10 cellular contexts compared by ENCODE assay signal in genomic region chr19:15469513-15470297, GRCh38. TPM values are rescaled to one million over a fixed set of nuclear protein-coding genes. Genes with fewer than 3 reads are reported as not detected.
DNase-seq lines count a peak whose midpoint lies in the region; ATAC-seq, FAIRE-seq and TF ChIP-seq lines count a peak whose summit lies in the region.
"Had no signal": no experiment of that assay in that cellular context is flagged by ENCODE, and none has a peak within 500 bp of the region (broad histone marks: within the 10 kb centered on the region; RNA-seq: fewer than 3 reads in every experiment).

No MANE protein-coding gene starts in this region.

- POLR2A ChIA-PET in GM12878 (lab: Charles Lee): no interaction called here

- peaks cover 17% of the 10 kb centered on the region for H3K4me1 ChIP-seq in GM12878 (ENCODE audit: control insufficient read depth, insufficient read depth, low read length)

- H3K9me3 ChIP-seq in GM12878 (replicated peaks; ENCODE audit: control insufficient read depth, insufficient read depth, low read length): no peaks in the 10 kb centered on the region; the same call in 2 of the 3 replicates

- WGBS in GM12878 (ENCODE audit: insufficient coverage, insufficient replicate concordance, low lambda C conversion rate, missing lambda C conversion rate): 26% methylated on average over 63 of the region's 65 CpGs

- no peaks in the 10 kb centered on the region for H3K36me3 ChIP-seq in GM12878 (ENCODE audit: control insufficient read depth in 2 of 2, insufficient read depth in 2 of 2, low read length in 1 of 2)

- intact Hi-C loops in GM12878 (cut with micrococcal nuclease; ENCODE audit: unreplicated experiment): loop anchor here (5.0 to 10.0 kb wide), 2 partner anchors 55 to 88 kb away; partner anchors contain the start of gene AKAP8L

- in situ Hi-C loops in GM12878 (cut with MboI): no loop called here

- no peak overlapping the region for H3K27ac ChIP-seq in GM12878 (ENCODE audit: control insufficient read depth, insufficient read depth)

- H2AFZ ChIP-seq in GM12878 (ENCODE audit: control insufficient read depth, low read depth, low read length): peak overlapping the region; percentile 54

- CTCF ChIA-PET in GM12878 (lab: Yijun Ruan, JAX): interaction anchor here (0.6 kb wide), 1 partner anchor 136 kb away, joined by 3 read pairs; no protein-coding TSS in a partner anchor

- peaks cover 1% of the 10 kb centered on the region; the same call in 1 of the 2 replicates for H3K79me2 ChIP-seq in GM12878 (ENCODE audit: control insufficient read depth, insufficient read depth, low read length)

- H3K27me3 ChIP-seq in GM12878 (replicated peaks in 1 of 2; ENCODE audit: control insufficient read depth in 2 of 2, insufficient read depth in 2 of 2, low read length in 1 of 2): no peaks in the 10 kb centered on the region

- FAIRE-seq in GM12878 (lab: Jason Lieb, UNC): no peak

- no peaks in the 10 kb centered on the region for H4K20me1 ChIP-seq in GM12878 (ENCODE audit: control insufficient read depth, insufficient read depth)

- TF ChIP-seq RAD21 in GM12878 (IDR thresholded peaks at IDR 0.05; ENCODE audit: insufficient read depth, low read depth, low read length): no peak

- BruUV-seq in GM12878 (replicated peaks; lab: Mats Ljungman, UMichigan): no TSS peak

- H3K4me2 ChIP-seq in GM12878 (ENCODE audit: control insufficient read depth, insufficient read depth): peak overlapping the region; percentile 66

- peak; percentile 37 for ATAC-seq in GM12878
- ATAC-seq in HG02884 (IDR thresholded peaks at IDR 0.05; ENCODE audit: unreplicated experiment): no peak
- no peak for ATAC-seq in HG03196 (IDR thresholded peaks at IDR 0.05; ENCODE audit: unreplicated experiment)

- no peak for TF ChIP-seq POLR2A in GM12878 (IDR thresholded peaks at IDR 0.05; ENCODE audit: low read depth, low read length)

- no peak overlapping the region for H3K9ac ChIP-seq in GM12878 (ENCODE audit: control insufficient read depth, insufficient read depth, low read length)

- TF ChIP-seq EP300 in GM12878 (IDR thresholded peaks at IDR 0.05; ENCODE audit: borderline replicate concordance in 1 of 2, control insufficient read depth in 1 of 2, low read depth in 2 of 2, low read length in 2 of 2): no peak

- H3K4me3 ChIP-seq in GM12878: 0 out of 2 replicates have a peak overlapping the region, but pooled peaks have one; percentile 11

- DNase-seq in AG20443 (ENCODE audit: low spot score) (peak; percentile 65), HuH-7.5 (ENCODE audit: low spot score) (peak; percentile 6), GM12878 (ENCODE audit: low read depth, low spot score) (no peak), lung microvascular endothelial cell (ENCODE audit: low read depth in 2 of 2) (peak; percentile 23 to 28), amniotic stem cell (lab: John Stamatoyannopoulos, UW) (no peak), OCI-M2 (lab: John Stamatoyannopoulos, UW; ENCODE audit: unreplicated experiment) (no peak)
- DNase-seq: NCI-H1436 had no signal

- TF ChIP-seq CTCF in GM12878 (IDR thresholded peaks at IDR 0.05 in 2 of 3, conservative IDR thresholded peaks at IDR 0.05 in 1 of 3; ENCODE audit: control insufficient read depth in 2 of 3, extremely low read depth in 1 of 3, insufficient read depth in 1 of 3, low read depth in 3 of 3, low read length in 3 of 3): no peak

- SMC1A ChIA-PET in GM12878 (lab: Charles Lee; ENCODE audit: uncharacterized antibody, unreplicated experiment): interaction anchor here (0.7 kb wide), 1 partner anchor 150 kb away, joined by 4 read pairs; no protein-coding TSS in a partner anchor

- RAD21 ChIA-PET in GM12878 (lab: Charles Lee; ENCODE audit: unreplicated experiment): no interaction called here

RNA-seq across cellular contexts. Expression of gene RASAL3, which starts 5.4 kb away (rescaled TPM):
- total RNA-seq in GM12878 (2013; cell fraction: nucleolus; rRNA removed): 25.7 and 51.6 TPM in 2 replicates
- total RNA-seq in GM12878 (2014; rRNA removed) (35.0 and 48.9 TPM in 2 replicates), GM12878 (2014; rRNA removed; fragmentation: Illumina TruSeq; extraction: Trizol) (17.7 and 19.8 TPM in 2 replicates), GM12878 (2021) (78.5 and 81.3 TPM in 2 replicates), lung microvascular endothelial cell (10.9 and 16.9 TPM in 2 replicates)
- 14.5 TPM for polyA plus RNA-seq in GM12878 (2011; ENCODE audit: low read depth)
- polyA plus RNA-seq in GM12878 (2011; rRNA removed) (14.8 and 25.3 TPM in 2 replicates), GM12878 (2014; fragmentation: Illumina TruSeq; extraction: Trizol) (6.6 and 21.1 TPM in 2 replicates), GM12878 (2014; fragmentation: Nextera tagmentation; extraction: Ambion mirVana) (1 to 10 TPM; 1.7 to 9.4 TPM), GM12878 (2014; rRNA removed) (46.9 and 58.2 TPM in 2 replicates), GM12878 (2016; fragmentation: Nextera tagmentation; extraction: Ambion mirVana) (10 to 100 TPM in 1 of 2 experiments, 1 to 10 TPM in 1; 6.7 to 42.3 TPM)
- 24.2 and 34.9 TPM in 2 replicates for polyA plus RNA-seq in GM12878 (2011; cell fraction: cytosol; rRNA removed)
- 162 and 199 TPM in 2 replicates for polyA plus RNA-seq in GM12878 (2011; cell fraction: nucleus; rRNA removed)
- 46.0 and 47.3 TPM in 2 replicates for polyA plus RNA-seq in GM12878 (2012)
- polyA minus RNA-seq in GM12878 (2011; rRNA and poly(A)+ RNA removed): 30.4 and 38.9 TPM in 2 replicates
- 16.8 and 18.5 TPM in 2 replicates for polyA minus RNA-seq in GM12878 (2011; cell fraction: cytosol; rRNA and poly(A)+ RNA removed)
- 21.5 and 29.1 TPM in 2 replicates for polyA minus RNA-seq in GM12878 (2011; cell fraction: nucleus; rRNA and poly(A)+ RNA removed)

RNA-seq across cellular contexts. Expression of gene PGLYRP2, which starts 9.6 kb away (rescaled TPM):
- 0.17 and 0.20 TPM in 2 replicates for total RNA-seq in GM12878 (2013; cell fraction: nucleolus; rRNA removed)
- total RNA-seq in GM12878 (2014; rRNA removed): 0.40 and 0.44 TPM in 2 replicates
- total RNA-seq in GM12878 (2014; rRNA removed; fragmentation: Illumina TruSeq; extraction: Trizol): not detected in 2 replicates
- 0.26 and 0.37 TPM in 2 replicates for total RNA-seq in GM12878 (2021)
- polyA plus RNA-seq in GM12878 (2011; ENCODE audit: low read depth): not detected
- 0.09 and 0.48 TPM in 2 replicates for polyA plus RNA-seq in GM12878 (2011; rRNA removed)
- polyA plus RNA-seq in GM12878 (2011; cell fraction: cytosol; rRNA removed): 0.27 and 0.37 TPM in 2 replicates
- 0.21 and 0.26 TPM in 2 replicates for polyA plus RNA-seq in GM12878 (2011; cell fraction: nucleus; rRNA removed)
- not detected in 2 replicates for polyA plus RNA-seq in GM12878 (2012)
- not detected in 2 replicates for polyA plus RNA-seq in GM12878 (2014; fragmentation: Illumina TruSeq; extraction: Trizol)
- polyA plus RNA-seq in GM12878 (2014; fragmentation: Nextera tagmentation; extraction: Ambion mirVana): not detected
- 0.15 and 0.60 TPM in 2 replicates for polyA plus RNA-seq in GM12878 (2014; rRNA removed)
- under 1 TPM in 1 of 2 experiments, not detected in 1; 0.16 TPM for polyA plus RNA-seq in GM12878 (2016; fragmentation: Nextera tagmentation; extraction: Ambion mirVana)
- polyA minus RNA-seq in GM12878 (2011; rRNA and poly(A)+ RNA removed): 0.59 and 1.4 TPM in 2 replicates
- polyA minus RNA-seq in GM12878 (2011; cell fraction: cytosol; rRNA and poly(A)+ RNA removed): not detected in 2 replicates
- 0.12 and 0.29 TPM in 2 replicates for polyA minus RNA-seq in GM12878 (2011; cell fraction: nucleus; rRNA and poly(A)+ RNA removed)
- total RNA-seq in lung microvascular endothelial cell: not detected in 2 replicates
- total RNA-seq: posterior vena cava had no signal

RNA-seq across cellular contexts. Expression of gene WIZ, which starts 19.9 kb away (rescaled TPM):
- 17.9 and 18.0 TPM in 2 replicates for total RNA-seq in GM12878 (2013; cell fraction: nucleolus; rRNA removed)
- total RNA-seq in GM12878 (2014; rRNA removed): 4.6 and 4.9 TPM in 2 replicates
- total RNA-seq in GM12878 (2014; rRNA removed; fragmentation: Illumina TruSeq; extraction: Trizol): 2.6 and 2.9 TPM in 2 replicates
- 23.5 and 26.7 TPM in 2 replicates for total RNA-seq in GM12878 (2021)
- 2.2 TPM for polyA plus RNA-seq in GM12878 (2011; ENCODE audit: low read depth)
- 1.4 and 2.4 TPM in 2 replicates for polyA plus RNA-seq in GM12878 (2011; rRNA removed)
- polyA plus RNA-seq in GM12878 (2011; cell fraction: cytosol; rRNA removed): 3.8 and 6.1 TPM in 2 replicates
- 20.9 and 28.8 TPM in 2 replicates for polyA plus RNA-seq in GM12878 (2011; cell fraction: nucleus; rRNA removed)
- polyA plus RNA-seq in GM12878 (2012): 9.9 and 13.9 TPM in 2 replicates
- polyA plus RNA-seq in GM12878 (2014; fragmentation: Illumina TruSeq; extraction: Trizol): 1.4 and 4.5 TPM in 2 replicates
- under 1 TPM; 0.10 to 0.18 TPM for polyA plus RNA-seq in GM12878 (2014; fragmentation: Nextera tagmentation; extraction: Ambion mirVana)
- 19.8 and 24.9 TPM in 2 replicates for polyA plus RNA-seq in GM12878 (2014; rRNA removed)
- 1 to 10 TPM; 2.0 to 2.6 TPM for polyA plus RNA-seq in GM12878 (2016; fragmentation: Nextera tagmentation; extraction: Ambion mirVana)
- polyA minus RNA-seq in GM12878 (2011; rRNA and poly(A)+ RNA removed): 1.1 and 3.7 TPM in 2 replicates
- polyA minus RNA-seq in GM12878 (2011; cell fraction: cytosol; rRNA and poly(A)+ RNA removed): 3.6 and 4.6 TPM in 2 replicates
- polyA minus RNA-seq in GM12878 (2011; cell fraction: nucleus; rRNA and poly(A)+ RNA removed): 3.5 and 10.1 TPM in 2 replicates
- total RNA-seq in lung microvascular endothelial cell: 3.9 and 5.6 TPM in 2 replicates

RNA-seq across cellular contexts. Expression of gene CYP4F22, which starts 38.6 kb away (rescaled TPM):
- total RNA-seq in GM12878 (2013; cell fraction: nucleolus; rRNA removed): not detected in 2 replicates
- total RNA-seq in GM12878 (2014; rRNA removed): not detected in 2 replicates
- total RNA-seq in GM12878 (2014; rRNA removed; fragmentation: Illumina TruSeq; extraction: Trizol): not detected in 2 replicates
- not detected in 2 replicates for total RNA-seq in GM12878 (2021)
- not detected for polyA plus RNA-seq in GM12878 (2011; ENCODE audit: low read depth)
- polyA plus RNA-seq in GM12878 (2011; rRNA removed): not detected in 2 replicates
- not detected in 2 replicates for polyA plus RNA-seq in GM12878 (2011; cell fraction: cytosol; rRNA removed)
- polyA plus RNA-seq in GM12878 (2011; cell fraction: nucleus; rRNA removed): not detected in 2 replicates
- not detected in 2 replicates for polyA plus RNA-seq in GM12878 (2012)
- not detected in 2 replicates for polyA plus RNA-seq in GM12878 (2014; fragmentation: Illumina TruSeq; extraction: Trizol)
- polyA plus RNA-seq in GM12878 (2014; fragmentation: Nextera tagmentation; extraction: Ambion mirVana): not detected
- polyA plus RNA-seq in GM12878 (2014; rRNA removed): 0.03 TPM in 1 of 2 replicates, not detected in the other
- polyA plus RNA-seq in GM12878 (2016; fragmentation: Nextera tagmentation; extraction: Ambion mirVana): not detected
- 0.10 TPM in 1 of 2 replicates, not detected in the other for polyA minus RNA-seq in GM12878 (2011; rRNA and poly(A)+ RNA removed)
- polyA minus RNA-seq in GM12878 (2011; cell fraction: cytosol; rRNA and poly(A)+ RNA removed): not detected in 2 replicates
- not detected in 2 replicates for polyA minus RNA-seq in GM12878 (2011; cell fraction: nucleus; rRNA and poly(A)+ RNA removed)
- total RNA-seq in lung microvascular endothelial cell: not detected in 2 replicates
- total RNA-seq: posterior vena cava had no signal

RNA-seq across cellular contexts. Expression of gene AKAP8L, which starts 50.9 kb away (rescaled TPM):
- 224 and 248 TPM in 2 replicates for total RNA-seq in GM12878 (2013; cell fraction: nucleolus; rRNA removed)
- total RNA-seq in GM12878 (2014; rRNA removed): 59.8 and 64.3 TPM in 2 replicates
- total RNA-seq in GM12878 (2014; rRNA removed; fragmentation: Illumina TruSeq; extraction: Trizol): 36.7 and 39.4 TPM in 2 replicates
- total RNA-seq in GM12878 (2021): 60.3 and 60.5 TPM in 2 replicates
- polyA plus RNA-seq in GM12878 (2011; ENCODE audit: low read depth): 36.9 TPM
- 29.6 and 42.3 TPM in 2 replicates for polyA plus RNA-seq in GM12878 (2011; rRNA removed)
- polyA plus RNA-seq in GM12878 (2011; cell fraction: cytosol; rRNA removed): 31.0 and 36.5 TPM in 2 replicates
- 443 and 591 TPM in 2 replicates for polyA plus RNA-seq in GM12878 (2011; cell fraction: nucleus; rRNA removed)
- 40.3 and 43.0 TPM in 2 replicates for polyA plus RNA-seq in GM12878 (2012)
- 35.1 and 47.3 TPM in 2 replicates for polyA plus RNA-seq in GM12878 (2014; fragmentation: Illumina TruSeq; extraction: Trizol)
- 1 to 10 TPM in 1 of 2 experiments, under 1 TPM in 1; 0.66 to 3.8 TPM for polyA plus RNA-seq in GM12878 (2014; fragmentation: Nextera tagmentation; extraction: Ambion mirVana)
- 63.6 and 67.0 TPM in 2 replicates for polyA plus RNA-seq in GM12878 (2014; rRNA removed)
- 10 to 100 TPM; 25.8 to 40.6 TPM for polyA plus RNA-seq in GM12878 (2016; fragmentation: Nextera tagmentation; extraction: Ambion mirVana)
- 57.6 and 57.9 TPM in 2 replicates for polyA minus RNA-seq in GM12878 (2011; rRNA and poly(A)+ RNA removed)
- polyA minus RNA-seq in GM12878 (2011; cell fraction: cytosol; rRNA and poly(A)+ RNA removed): 15.5 and 16.3 TPM in 2 replicates
- polyA minus RNA-seq in GM12878 (2011; cell fraction: nucleus; rRNA and poly(A)+ RNA removed): 60.4 and 102 TPM in 2 replicates
- total RNA-seq in lung microvascular endothelial cell: 28.8 and 39.9 TPM in 2 replicates

Comparison
In these comparisons a context has a peak if more than half of its experiments do, and no peak if none do; other contexts are left out.
1. DNase-seq: peak in AG20443 (single experiment), HuH-7.5 (single experiment) and lung microvascular endothelial cell (2 of 2); none in GM12878 (single experiment), amniotic stem cell (single experiment) and OCI-M2 (single experiment).